In the genomic region with DNA sequence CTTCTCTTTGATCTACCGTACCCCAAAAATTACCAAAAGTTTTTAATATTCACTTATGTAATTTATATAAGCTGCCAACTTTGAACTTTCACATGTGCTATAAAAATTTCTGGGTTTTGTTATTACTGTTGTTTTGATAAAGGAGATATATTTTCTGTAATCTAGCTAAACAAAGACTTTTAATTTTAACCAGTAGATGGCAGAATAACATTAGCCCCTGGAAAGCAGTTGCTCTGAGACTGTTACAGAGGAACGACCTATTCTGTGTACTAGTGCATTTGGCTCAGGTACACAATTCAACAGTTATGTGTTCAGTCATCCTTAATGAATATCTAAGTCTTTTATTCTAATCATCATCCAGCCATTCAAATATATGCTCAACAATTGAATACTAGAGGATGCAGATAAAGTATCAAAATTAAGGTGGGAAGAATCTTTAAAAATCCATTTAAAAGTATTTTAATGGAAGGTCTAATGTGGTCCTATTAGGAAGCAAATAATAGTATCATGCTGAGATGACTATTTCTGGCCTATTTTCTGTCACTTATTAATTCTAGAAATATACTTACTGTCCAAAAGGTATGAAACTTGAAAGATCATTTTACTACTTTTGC, we compare ENCODE assay signal across 9 cellular contexts. TPM values are rescaled to one million over a fixed set of nuclear protein-coding genes. Genes with fewer than 3 reads are reported as not detected.
DNase-seq lines count a peak whose midpoint lies in the region; ATAC-seq, FAIRE-seq and TF ChIP-seq lines count a peak whose summit lies in the region.
"Had no signal": no experiment of that assay in that cellular context is flagged by ENCODE, and none has a peak within 500 bp of the region (broad histone marks: within the 10 kb centered on the region; RNA-seq: fewer than 3 reads in every experiment).

No MANE protein-coding gene starts in this region.

- DNase-seq in GM12864 (ENCODE audit: low read depth) (no peak), HFFc6 (peak; percentile 29), NCI-H1092 treated with DMSO at 0.1 percent for 48 hours (lab: John Stamatoyannopoulos, UW) (peak; percentile 79), right atrium auricular region (ENCODE audit: low spot score) (no peak), NCI-H128 (lab: John Stamatoyannopoulos, UW; ENCODE audit: unreplicated experiment) (no peak)
- DNase-seq in activated CD8-positive, alpha-beta T cell treated with anti-CD3 and anti-CD28 coated beads, Interleukin-2, amount 10 ng/mL, durations not matched to agents 7 days and 5 days: no peak
- no peak for DNase-seq in stimulated activated naive CD8-positive, alpha-beta T cell treated with anti-CD3 and anti-CD28 coated beads, Interleukin-15, Interleukin-2, amounts not matched to agents 100 U/mL and 50 U/mL, for 24 hours

- H3K4me3 Mint-ChIP-seq in HFFc6: no peak overlapping the region
- H3K4me3 Mint-ChIP-seq in activated CD8-positive, alpha-beta T cell treated with anti-CD3 and anti-CD28 coated beads, Interleukin-2, amount 10 ng/mL, durations not matched to agents 7 days and 5 days: no peak overlapping the region

- no peak overlapping the region for H3K4me3 ChIP-seq in GM12864 (ENCODE audit: low read depth, low read length)
- no peak overlapping the region for H3K4me3 ChIP-seq in right atrium auricular region
- H3K4me3 ChIP-seq: HAP-1 had no signal

- no peaks in the 10 kb centered on the region for H3K9me3 ChIP-seq in right atrium auricular region
- H3K9me3 ChIP-seq: HAP-1 had no signal

- H3K9me3 Mint-ChIP-seq in HFFc6: no peaks in the 10 kb centered on the region
- H3K9me3 Mint-ChIP-seq in activated CD8-positive, alpha-beta T cell treated with anti-CD3 and anti-CD28 coated beads, Interleukin-2, amount 10 ng/mL, durations not matched to agents 7 days and 5 days (ENCODE audit: insufficient read depth): no peaks in the 10 kb centered on the region

- no peaks in the 10 kb centered on the region for H3K27me3 ChIP-seq in right atrium auricular region

- H3K27ac ChIP-seq in right atrium auricular region: no peak overlapping the region

- H3K36me3 ChIP-seq in right atrium auricular region: peaks cover 20% of the 10 kb centered on the region
- H3K36me3 ChIP-seq: HAP-1 had no signal

- H3K27me3 Mint-ChIP-seq in HFFc6 (ENCODE audit: insufficient read depth): no peaks in the 10 kb centered on the region
- no peaks in the 10 kb centered on the region for H3K27me3 Mint-ChIP-seq in activated CD8-positive, alpha-beta T cell treated with anti-CD3 and anti-CD28 coated beads, Interleukin-2, amount 10 ng/mL, durations not matched to agents 7 days and 5 days (ENCODE audit: low read depth)

- peak; percentile 80 for ATAC-seq in activated CD8-positive, alpha-beta T cell treated with anti-CD3 and anti-CD28 coated beads, Interleukin-2, amount 10 ng/mL, durations not matched to agents 7 days and 5 days
- ATAC-seq in stimulated activated naive CD8-positive, alpha-beta T cell treated with anti-CD3 and anti-CD28 coated beads, Interleukin-15, Interleukin-2, amounts not matched to agents 100 U/mL and 50 U/mL, for 24 hours: peak; percentile 75

- peaks cover 13% of the 10 kb centered on the region for H3K36me3 Mint-ChIP-seq in HFFc6 (ENCODE audit: low read depth)
- H3K36me3 Mint-ChIP-seq in activated CD8-positive, alpha-beta T cell treated with anti-CD3 and anti-CD28 coated beads, Interleukin-2, amount 10 ng/mL, durations not matched to agents 7 days and 5 days (ENCODE audit: low read depth): peaks cover 56% of the 10 kb centered on the region

- peaks cover 37% of the 10 kb centered on the region for H3K4me1 Mint-ChIP-seq in HFFc6 (ENCODE audit: low read depth)
- H3K4me1 Mint-ChIP-seq in activated CD8-positive, alpha-beta T cell treated with anti-CD3 and anti-CD28 coated beads, Interleukin-2, amount 10 ng/mL, durations not matched to agents 7 days and 5 days (ENCODE audit: low read depth): peaks cover 37% of the 10 kb centered on the region

- POLR2A ChIA-PET in activated CD8-positive, alpha-beta T cell treated with anti-CD3 and anti-CD28 coated beads, Interleukin-2, amount 10 ng/mL, durations not matched to agents 7 days and 5 days (lab: Charles Lee): no interaction called here

- no peak overlapping the region for H3K27ac Mint-ChIP-seq in HFFc6
- no peak overlapping the region for H3K27ac Mint-ChIP-seq in activated CD8-positive, alpha-beta T cell treated with anti-CD3 and anti-CD28 coated beads, Interleukin-2, amount 10 ng/mL, durations not matched to agents 7 days and 5 days

- peak; percentile 97 for FAIRE-seq in A204.1 (lab: Jason Lieb, UNC)

- TF ChIP-seq CTCF in GM12864 (IDR thresholded peaks at IDR 0.05; ENCODE audit: low read depth, low read length, missing control alignments) (peak; percentile 53), HFFc6 (IDR thresholded peaks at IDR 0.05) (peak; percentile 87), right atrium auricular region (IDR thresholded peaks at IDR 0.05) (peak; percentile 54 to 74)

- H3K4me1 ChIP-seq in right atrium auricular region: peaks cover 0 to 34% of the 10 kb centered on the region in 2 donors
- H3K4me1 ChIP-seq: HAP-1 had no signal

- CTCF ChIA-PET in activated CD8-positive, alpha-beta T cell treated with anti-CD3 and anti-CD28 coated beads, Interleukin-2, amount 10 ng/mL, durations not matched to agents 7 days and 5 days (lab: Charles Lee): interaction anchor here (0.6 to 6.5 kb wide), 41 partner anchors 8 to 462 kb away, joined by 3 to 71 read pairs (median 5); a partner anchor contains a TSS

RNA-seq across cellular contexts. Expression of a gene that starts 8.6 kb away (rescaled TPM):
- total RNA-seq in HFFc6 (2021; fragmentation: NEBNext Ultra II Directional; extraction: Animal tissue kit (Norgen Biotek cat#: 25700)): 10 to 100 TPM; 25.7 to 32.2 (median 29.9) TPM
- total RNA-seq in activated CD8-positive, alpha-beta T cell treated with anti-CD3 and anti-CD28 coated beads, Interleukin-2, amount 10 ng/mL, durations not matched to agents 7 days and 5 days: 10 to 100 TPM; 17.9 to 18.8 TPM
- total RNA-seq in right atrium auricular region: 10 to 100 TPM; 10.7 to 10.8 TPM

RNA-seq across cellular contexts. Expression of a gene that starts 21.5 kb away (rescaled TPM):
- not detected for total RNA-seq in HFFc6 (2021; fragmentation: NEBNext Ultra II Directional; extraction: Animal tissue kit (Norgen Biotek cat#: 25700))
- total RNA-seq in activated CD8-positive, alpha-beta T cell treated with anti-CD3 and anti-CD28 coated beads, Interleukin-2, amount 10 ng/mL, durations not matched to agents 7 days and 5 days: not detected
- not detected for total RNA-seq in right atrium auricular region

RNA-seq across cellular contexts. Expression of a gene that starts 24.1 kb away (rescaled TPM):
- not detected for total RNA-seq in HFFc6 (2021; fragmentation: NEBNext Ultra II Directional; extraction: Animal tissue kit (Norgen Biotek cat#: 25700))
- total RNA-seq in activated CD8-positive, alpha-beta T cell treated with anti-CD3 and anti-CD28 coated beads, Interleukin-2, amount 10 ng/mL, durations not matched to agents 7 days and 5 days: not detected
- total RNA-seq in right atrium auricular region: not detected

RNA-seq across cellular contexts. Expression of a gene that starts 41.2 kb away (rescaled TPM):
- not detected for total RNA-seq in HFFc6 (2021; fragmentation: NEBNext Ultra II Directional; extraction: Animal tissue kit (Norgen Biotek cat#: 25700))
- total RNA-seq in activated CD8-positive, alpha-beta T cell treated with anti-CD3 and anti-CD28 coated beads, Interleukin-2, amount 10 ng/mL, durations not matched to agents 7 days and 5 days: not detected
- total RNA-seq in right atrium auricular region: not detected

RNA-seq across cellular contexts. Expression of a gene that starts 58.6 kb away (rescaled TPM):
- total RNA-seq in HFFc6 (2021; fragmentation: NEBNext Ultra II Directional; extraction: Animal tissue kit (Norgen Biotek cat#: 25700)): not detected
- not detected for total RNA-seq in activated CD8-positive, alpha-beta T cell treated with anti-CD3 and anti-CD28 coated beads, Interleukin-2, amount 10 ng/mL, durations not matched to agents 7 days and 5 days
- not detected for total RNA-seq in right atrium auricular region

Comparison
In these comparisons a context has a peak if more than half of its experiments do, and no peak if none do; other contexts are left out.
1. DNase-seq: peak in HFFc6 (single experiment) and NCI-H1092 treated with DMSO at 0.1 percent for 48 hours (single experiment); none in GM12864 (single experiment), activated CD8-positive, alpha-beta T cell treated with anti-CD3 and anti-CD28 coated beads, Interleukin-2, amount 10 ng/mL, durations not matched to agents 7 days and 5 days (single experiment), right atrium auricular region (single experiment), stimulated activated naive CD8-positive, alpha-beta T cell treated with anti-CD3 and anti-CD28 coated beads, Interleukin-15, Interleukin-2, amounts not matched to agents 100 U/mL and 50 U/mL, for 24 hours (single experiment) and NCI-H128 (single experiment).
2. Peak in every context shown above with its lines, with median percentiles within 50 percentile points of each other: CTCF ChIP-seq.